In genomic region chr5:177360740-177361139, GRCh38 we compare ENCODE assay signal across 9 cellular contexts. TPM values are rescaled to one million over a fixed set of nuclear protein-coding genes. Genes with fewer than 3 reads are reported as not detected.
DNase-seq lines count a peak whose midpoint lies in the region; ATAC-seq lines count a peak whose summit lies in the region.
"Not testable (repeated sequence)": the region's sequence is repeated elsewhere in the genome, so short reads cannot be mapped to it uniquely, and the experiment has no call there.
"Had no signal": no experiment of that assay in that cellular context is flagged by ENCODE, and none has a peak within 500 bp of the region (broad histone marks: within the 10 kb centered on the region; RNA-seq: fewer than 3 reads in every experiment).

No MANE protein-coding gene starts in this region.

- not testable (repeated sequence) for H3K9me3 ChIP-seq in CD4-positive, CD25-positive, alpha-beta regulatory T cell (ENCODE audit: control insufficient read depth in 2 of 2, low read length in 2 of 2); Karpas-422 (ENCODE audit: low read length)

- POLR2A ChIA-PET in naive thymus-derived CD8-positive, alpha-beta T cell (lab: Charles Lee): interaction anchor here (1.1 to 12.6 kb wide), 4 partner anchors 9 to 65 kb away, joined by 3 to 247 read pairs (median 15); partner anchors contain the start of gene LMAN2

- H3K4me2 ChIP-seq in Karpas-422 (ENCODE audit: low read depth, low read length, poor library complexity, severe bottlenecking): peak overlapping the region; percentile 75

- H3K9me3 Mint-ChIP-seq in CD4-positive, CD25-positive, alpha-beta regulatory T cell; activated T-helper 17 cell treated with anti-CD3 and anti-CD28 coated beads, Interleukin-2, amount 50 U/mL, for 72 hours; effector memory CD8-positive, alpha-beta T cell; naive thymus-derived CD8-positive, alpha-beta T cell: not testable (repeated sequence)

- H3K4me3 ChIP-seq in CD4-positive, CD25-positive, alpha-beta regulatory T cell (ENCODE audit: low read depth, low read length): peak overlapping the region; percentile 2
- H3K4me3 ChIP-seq in Karpas-422 (ENCODE audit: low read length): not testable (repeated sequence)

- H3K36me3 Mint-ChIP-seq in CD4-positive, CD25-positive, alpha-beta regulatory T cell: not testable (repeated sequence)
- H3K36me3 Mint-ChIP-seq in activated T-helper 17 cell treated with anti-CD3 and anti-CD28 coated beads, Interleukin-2, amount 50 U/mL, for 72 hours (ENCODE audit: low read depth): peaks cover 45% of the 10 kb centered on the region
- peaks cover 32% of the 10 kb centered on the region for H3K36me3 Mint-ChIP-seq in effector memory CD8-positive, alpha-beta T cell (ENCODE audit: insufficient read depth)
- H3K36me3 Mint-ChIP-seq in naive thymus-derived CD8-positive, alpha-beta T cell: peaks cover 0 to 24% (median 0%) of the 10 kb centered on the region in 3 donors

- peaks cover 95% of the 10 kb centered on the region for H3K4me1 ChIP-seq in CD4-positive, CD25-positive, alpha-beta regulatory T cell (ENCODE audit: control insufficient read depth, insufficient read depth, low read length, poor library complexity, severe bottlenecking)
- H3K4me1 ChIP-seq in Karpas-422 (ENCODE audit: low read length): peaks cover 58% of the 10 kb centered on the region

- not testable (repeated sequence) for H3K27me3 ChIP-seq in CD4-positive, CD25-positive, alpha-beta regulatory T cell (ENCODE audit: control insufficient read depth, insufficient read depth, low read length); Karpas-422 (ENCODE audit: low read length)

- H3K9me2 ChIP-seq in Karpas-422 (replicated peaks; ENCODE audit: insufficient read depth, low read length): not testable (repeated sequence)

- not testable (repeated sequence) for H3K36me3 ChIP-seq in CD4-positive, CD25-positive, alpha-beta regulatory T cell (ENCODE audit: control insufficient read depth, insufficient read depth, low read length); Karpas-422 (ENCODE audit: insufficient read depth, low read length)

- H3K79me2 ChIP-seq in Karpas-422 (ENCODE audit: low read length): peaks cover 23% of the 10 kb centered on the region

- H3K4me3 Mint-ChIP-seq in CD4-positive, CD25-positive, alpha-beta regulatory T cell: peak overlapping the region; percentile 57 to 93 (median 82)
- H3K4me3 Mint-ChIP-seq in activated T-helper 17 cell treated with anti-CD3 and anti-CD28 coated beads, Interleukin-2, amount 50 U/mL, for 72 hours: peak overlapping the region; percentile 80
- peak overlapping the region; percentile 31 for H3K4me3 Mint-ChIP-seq in effector memory CD8-positive, alpha-beta T cell
- H3K4me3 Mint-ChIP-seq in naive thymus-derived CD8-positive, alpha-beta T cell: peak overlapping the region; percentile 18 to 90 (median 81)

- H3K27ac Mint-ChIP-seq in CD4-positive, CD25-positive, alpha-beta regulatory T cell; activated T-helper 17 cell treated with anti-CD3 and anti-CD28 coated beads, Interleukin-2, amount 50 U/mL, for 72 hours: not testable (repeated sequence)
- peak overlapping the region in 1 of 2 donors; percentile 92 for H3K27ac Mint-ChIP-seq in effector memory CD8-positive, alpha-beta T cell
- peak overlapping the region in 8 of 10 donors; percentile 24 to 94 (median 90) for H3K27ac Mint-ChIP-seq in naive thymus-derived CD8-positive, alpha-beta T cell

- H3K4me1 Mint-ChIP-seq in CD4-positive, CD25-positive, alpha-beta regulatory T cell: peaks cover 5 to 84% (median 54%) of the 10 kb centered on the region in 4 donors
- peaks cover 59% of the 10 kb centered on the region for H3K4me1 Mint-ChIP-seq in activated T-helper 17 cell treated with anti-CD3 and anti-CD28 coated beads, Interleukin-2, amount 50 U/mL, for 72 hours
- peaks cover 65% of the 10 kb centered on the region in 2 donors for H3K4me1 Mint-ChIP-seq in effector memory CD8-positive, alpha-beta T cell (ENCODE audit: low read depth in 2 of 2)
- H3K4me1 Mint-ChIP-seq in naive thymus-derived CD8-positive, alpha-beta T cell: peaks cover 47 to 90% (median 84%) of the 10 kb centered on the region in 4 donors

- H2AFZ ChIP-seq in Karpas-422 (ENCODE audit: low read length): not testable (repeated sequence)

- H3K27me3 Mint-ChIP-seq in CD4-positive, CD25-positive, alpha-beta regulatory T cell; activated T-helper 17 cell treated with anti-CD3 and anti-CD28 coated beads, Interleukin-2, amount 50 U/mL, for 72 hours; effector memory CD8-positive, alpha-beta T cell; naive thymus-derived CD8-positive, alpha-beta T cell: not testable (repeated sequence)

- ATAC-seq in CD4-positive, CD25-positive, alpha-beta regulatory T cell (ENCODE audit: low read depth in 2 of 2); activated T-helper 17 cell treated with anti-CD3 and anti-CD28 coated beads, Interleukin-2, amount 50 U/mL, for 72 hours (replicated peaks); effector memory CD8-positive, alpha-beta T cell (replicated peaks); naive thymus-derived CD8-positive, alpha-beta T cell: not testable (repeated sequence)

- DNase-seq in CD4-positive, CD25-positive, alpha-beta regulatory T cell; Karpas-422; effector memory CD8-positive, alpha-beta T cell; naive thymus-derived CD8-positive, alpha-beta T cell: not testable (repeated sequence)

- peak overlapping the region; percentile 60; the same call in 1 of the 2 replicates for H3K9ac ChIP-seq in Karpas-422 (ENCODE audit: low read length)

- not testable (repeated sequence) for H4K20me1 ChIP-seq in Karpas-422 (ENCODE audit: insufficient read depth, low read depth, low read length)

- peak overlapping the region; percentile 45 for H3K27ac ChIP-seq in CD4-positive, CD25-positive, alpha-beta regulatory T cell (ENCODE audit: insufficient read depth, low read length, poor library complexity, severe bottlenecking)
- H3K27ac ChIP-seq in Karpas-422 (ENCODE audit: low read length): not testable (repeated sequence)

RNA-seq across cellular contexts. Expression of gene RGS14, which starts 3.0 kb away (rescaled TPM):
- 93.3 TPM for total RNA-seq in CD4-positive, CD25-positive, alpha-beta regulatory T cell
- polyA plus RNA-seq in CD4-positive, CD25-positive, alpha-beta regulatory T cell: 10 to 100 TPM; 40.1 to 59.8 (median 52.7) TPM
- 22.6 and 70.8 TPM in 2 replicates for total RNA-seq in Karpas-422 (2014; rRNA removed; shearing (Covaris generic); ENCODE audit: low replicate concordance)
- 100 to 1,000 TPM in 1 of 2 donors, 10 to 100 TPM in 1; 45.5 to 102 TPM for total RNA-seq in activated T-helper 17 cell treated with anti-CD3 and anti-CD28 coated beads, Interleukin-2, amount 50 U/mL, for 72 hours
- 100 to 1,000 TPM; 117 to 122 TPM for total RNA-seq in naive thymus-derived CD8-positive, alpha-beta T cell
- 10 to 100 TPM; 40.9 to 89.3 (median 45.9) TPM for polyA plus RNA-seq in naive thymus-derived CD8-positive, alpha-beta T cell

RNA-seq across cellular contexts. Expression of gene LMAN2, which starts 9.3 kb away (rescaled TPM):
- 77.9 TPM for total RNA-seq in CD4-positive, CD25-positive, alpha-beta regulatory T cell
- polyA plus RNA-seq in CD4-positive, CD25-positive, alpha-beta regulatory T cell: 100 to 1,000 TPM; 227 to 289 (median 240) TPM
- 116 and 256 TPM in 2 replicates for total RNA-seq in Karpas-422 (2014; rRNA removed; shearing (Covaris generic); ENCODE audit: low replicate concordance)
- total RNA-seq in activated T-helper 17 cell treated with anti-CD3 and anti-CD28 coated beads, Interleukin-2, amount 50 U/mL, for 72 hours: 100 to 1,000 TPM in 1 of 2 donors, 10 to 100 TPM in 1; 94.3 to 122 TPM
- total RNA-seq in naive thymus-derived CD8-positive, alpha-beta T cell: 10 to 100 TPM; 77.1 to 89.0 TPM
- 100 to 1,000 TPM; 212 to 243 (median 242) TPM for polyA plus RNA-seq in naive thymus-derived CD8-positive, alpha-beta T cell

RNA-seq across cellular contexts. Expression of gene SLC34A1, which starts 23.5 kb away (rescaled TPM):
- total RNA-seq in CD4-positive, CD25-positive, alpha-beta regulatory T cell: 0.20 TPM
- not detected for polyA plus RNA-seq in CD4-positive, CD25-positive, alpha-beta regulatory T cell
- not detected in 2 replicates for total RNA-seq in Karpas-422 (2014; rRNA removed; shearing (Covaris generic); ENCODE audit: low replicate concordance)
- total RNA-seq in activated T-helper 17 cell treated with anti-CD3 and anti-CD28 coated beads, Interleukin-2, amount 50 U/mL, for 72 hours: 1 to 10 TPM in 1 of 2 donors, under 1 TPM in 1; 0.56 to 1.1 TPM
- under 1 TPM; 0.16 to 0.25 TPM for total RNA-seq in naive thymus-derived CD8-positive, alpha-beta T cell
- polyA plus RNA-seq in naive thymus-derived CD8-positive, alpha-beta T cell: not detected
- total RNA-seq: Daoy, H7 had no signal

RNA-seq across cellular contexts. Expression of gene PFN3, which starts 39.7 kb away (rescaled TPM):
- total RNA-seq in CD4-positive, CD25-positive, alpha-beta regulatory T cell: not detected
- polyA plus RNA-seq in CD4-positive, CD25-positive, alpha-beta regulatory T cell: not detected
- total RNA-seq in Karpas-422 (2014; rRNA removed; shearing (Covaris generic); ENCODE audit: low replicate concordance): not detected in 2 replicates
- not detected for total RNA-seq in activated T-helper 17 cell treated with anti-CD3 and anti-CD28 coated beads, Interleukin-2, amount 50 U/mL, for 72 hours
- not detected for total RNA-seq in naive thymus-derived CD8-positive, alpha-beta T cell
- not detected for polyA plus RNA-seq in naive thymus-derived CD8-positive, alpha-beta T cell
- total RNA-seq: Daoy, H7, M059J had no signal
- polyA plus RNA-seq: A549 had no signal

RNA-seq across cellular contexts. Expression of gene F12, which starts 48.6 kb away (rescaled TPM):
- 0.35 TPM for total RNA-seq in CD4-positive, CD25-positive, alpha-beta regulatory T cell
- under 1 TPM in 3 of 4 donors, not detected in 1; 0.16 to 0.94 (median 0.20) TPM for polyA plus RNA-seq in CD4-positive, CD25-positive, alpha-beta regulatory T cell
- 6.0 and 6.5 TPM in 2 replicates for total RNA-seq in Karpas-422 (2014; rRNA removed; shearing (Covaris generic); ENCODE audit: low replicate concordance)
- 1 to 10 TPM; 3.7 to 4.6 TPM for total RNA-seq in activated T-helper 17 cell treated with anti-CD3 and anti-CD28 coated beads, Interleukin-2, amount 50 U/mL, for 72 hours
- not detected for total RNA-seq in naive thymus-derived CD8-positive, alpha-beta T cell
- polyA plus RNA-seq in naive thymus-derived CD8-positive, alpha-beta T cell: under 1 TPM; 0.21 to 0.26 (median 0.25) TPM

Comparison
In these comparisons a context has a peak if more than half of its experiments do, and no peak if none do; other contexts are left out.
1. H3K4me3 Mint-ChIP-seq: peak in every context shown above with its lines; median percentile 82 in CD4-positive, CD25-positive, alpha-beta regulatory T cell; 81 in naive thymus-derived CD8-positive, alpha-beta T cell; 80 in activated T-helper 17 cell treated with anti-CD3 and anti-CD28 coated beads, Interleukin-2, amount 50 U/mL, for 72 hours; 31 in effector memory CD8-positive, alpha-beta T cell.